In the genomic region with DNA sequence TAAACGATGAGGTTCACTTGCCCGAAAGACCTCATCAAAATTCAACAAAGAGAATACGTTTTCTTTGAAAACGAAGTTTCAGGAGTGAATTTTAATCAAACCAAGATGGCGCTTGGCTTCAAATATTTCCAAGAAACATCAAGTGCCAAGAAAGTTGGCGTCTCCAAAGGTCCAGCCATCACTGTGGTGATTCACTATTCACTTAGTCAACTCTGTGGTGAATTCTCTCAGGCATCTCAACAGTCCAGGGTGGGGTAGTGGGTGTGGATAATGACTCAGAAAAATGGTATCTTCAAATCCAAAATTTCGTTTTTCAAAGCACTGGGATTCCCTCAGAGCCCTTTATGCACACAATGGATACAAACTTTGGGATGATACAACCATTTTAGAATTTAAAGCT, we compare ENCODE assay signal across 15 cellular contexts.
DNase-seq lines count a peak whose midpoint lies in the region; ATAC-seq, FAIRE-seq and TF ChIP-seq lines count a peak whose summit lies in the region.
"Had no signal": no experiment of that assay in that cellular context is flagged by ENCODE, and none has a peak within 500 bp of the region (broad histone marks: within the 10 kb centered on the region; RNA-seq: fewer than 3 reads in every experiment).

No MANE protein-coding gene starts in this region.

- 84% methylated on average over 7 of the region's 7 CpGs for WGBS in esophagus muscularis mucosa

- H3K9me3 ChIP-seq in SJSA1 (replicated peaks), result no peaks in the 10 kb centered on the region
- H3K9me3 ChIP-seq in esophagus muscularis mucosa, result no peaks in the 10 kb centered on the region
- H3K9me3 ChIP-seq in gastrocnemius medialis, result no peaks in the 10 kb centered on the region
- no peaks in the 10 kb centered on the region for H3K9me3 ChIP-seq in lower lobe of right lung
- H3K9me3 ChIP-seq: heart right ventricle had no signal

- ATAC-seq in gastrocnemius medialis, result peak; percentile 47 to 48
- no peak for ATAC-seq in lower lobe of right lung
- ATAC-seq in GM19395 (IDR thresholded peaks at IDR 0.05; ENCODE audit: unreplicated experiment), result no peak
- ATAC-seq in HG03439 (IDR thresholded peaks at IDR 0.05; ENCODE audit: unreplicated experiment), result no peak

- no peaks in the 10 kb centered on the region for H3K27me3 ChIP-seq in SJSA1 (replicated peaks)
- no peaks in the 10 kb centered on the region for H3K27me3 ChIP-seq in esophagus muscularis mucosa
- no peaks in the 10 kb centered on the region for H3K27me3 ChIP-seq in gastrocnemius medialis
- H3K27me3 ChIP-seq in lower lobe of right lung (ENCODE audit: low read depth), result no peaks in the 10 kb centered on the region
- H3K27me3 ChIP-seq: heart right ventricle had no signal

- TF ChIP-seq CTCF in esophagus muscularis mucosa (IDR thresholded peaks at IDR 0.05) (no peak), gastrocnemius medialis (IDR thresholded peaks at IDR 0.05 in 4 of 5, conservative IDR thresholded peaks at IDR 0.05 in 1 of 5) (no peak), lower lobe of right lung (IDR thresholded peaks at IDR 0.05) (no peak)

- DNase-seq in GM04504 (ENCODE audit: low read depth), result peak; percentile 66
- peak; percentile 73 to 85 for DNase-seq in SJSA1 (ENCODE audit: low read depth in 1 of 2, low spot score in 2 of 2)
- DNase-seq in esophagus muscularis mucosa (ENCODE audit: extremely low spot score), result no peak
- DNase-seq in gastrocnemius medialis, result no peak
- DNase-seq in lower lobe of right lung, result no peak
- no peak for DNase-seq in GM12891 (ENCODE audit: insufficient read length, low spot score)
- DNase-seq: activated effector memory CD4-positive, alpha-beta T cell treated with anti-CD3 and anti-CD28 coated beads, Interleukin-2, amount 50 U/mL, for 16 hours; DMS 273 treated with DMSO at 0.1 percent for 48 hours; heart right ventricle; NCI-H1092; NCI-H748 treated with DMSO at 0.1 percent for 48 hours had no signal

- TF ChIP-seq POLR2A in esophagus muscularis mucosa (IDR thresholded peaks at IDR 0.05; ENCODE audit: low read depth) (no peak), gastrocnemius medialis (IDR thresholded peaks at IDR 0.05) (no peak), GM12891 (IDR thresholded peaks at IDR 0.05; ENCODE audit: low read depth, low read length) (no peak)

- H3K27ac ChIP-seq in SJSA1 (peak overlapping the region; percentile 77), esophagus muscularis mucosa (replicated peaks in 1 of 4) (peak overlapping the region; percentile 12 to 43 (median 26)), gastrocnemius medialis (peak overlapping the region; percentile 60 to 69 (median 64)), lower lobe of right lung (no peak overlapping the region)
- H3K27ac ChIP-seq: coronary artery, heart right ventricle, HL-60 had no signal

- in situ Hi-C loops in gastrocnemius medialis (cut with MboI; ENCODE audit: low sequenced_read_pairs in 4 of 4), result loop anchor here in 1 of 4 donors (25.0 kb wide), 1 partner anchor 1161 kb away; no protein-coding TSS in a partner anchor

- no peak for FAIRE-seq in GM12891 (lab: Jason Lieb, UNC)

- H3K4me3 ChIP-seq in SJSA1 (no peak overlapping the region), esophagus muscularis mucosa (no peak overlapping the region), gastrocnemius medialis (no peak overlapping the region), lower lobe of right lung (no peak overlapping the region)
- H3K4me3 ChIP-seq: coronary artery, heart right ventricle had no signal

- TF ChIP-seq EP300 in esophagus muscularis mucosa (IDR thresholded peaks at IDR 0.05), result no peak

- H3K4me1 ChIP-seq in SJSA1 (replicated peaks) (peaks cover 12% of the 10 kb centered on the region), esophagus muscularis mucosa (peaks cover 0 to 37% (median 34%) of the 10 kb centered on the region in 4 donors), gastrocnemius medialis (peaks cover 32 to 39% of the 10 kb centered on the region in 2 donors), lower lobe of right lung (no peaks in the 10 kb centered on the region)
- H3K4me1 ChIP-seq: heart right ventricle had no signal

- H3K36me3 ChIP-seq in SJSA1, result peaks cover 2% of the 10 kb centered on the region; the same call in 1 of the 2 replicates
- H3K36me3 ChIP-seq in esophagus muscularis mucosa, result peaks cover 6 to 70% (median 36%) of the 10 kb centered on the region in 4 donors
- peaks cover 0 to 59% of the 10 kb centered on the region in 2 donors for H3K36me3 ChIP-seq in gastrocnemius medialis
- peaks cover 41% of the 10 kb centered on the region for H3K36me3 ChIP-seq in lower lobe of right lung

- intact Hi-C loops in esophagus muscularis mucosa (cut with DNase I), result no loop called here
- intact Hi-C loops in gastrocnemius medialis (cut with DNase I; ENCODE audit: low total_unique reads), result no loop called here
- intact Hi-C loops in lower lobe of right lung (cut with DNase I), result no loop called here

TF ChIP-seq in GM12891, 5 proteins besides CTCF, POLR2A, EP300 and RAD21:
- TF ChIP-seq POLR2AphosphoS5 (IDR thresholded peaks at IDR 0.05; ENCODE audit: low read depth, low read length) (no peak), POU2F2 (IDR thresholded peaks at IDR 0.05; ENCODE audit: low read depth, low read length) (no peak), PAX5 (IDR thresholded peaks at IDR 0.05; ENCODE audit: insufficient read depth, low read length, severe bottlenecking) (no peak), TAF1 (IDR thresholded peaks at IDR 0.05; ENCODE audit: low read depth, low read length) (no peak), SPI1 (IDR thresholded peaks at IDR 0.05; ENCODE audit: low read depth, low read length) (no peak)

Comparison
In these comparisons a context has a peak if more than half of its experiments do, and no peak if none do; other contexts are left out.
1. DNase-seq: peak in GM04504 (single experiment) and SJSA1 (2 of 2); none in esophagus muscularis mucosa (single experiment), gastrocnemius medialis (0 of 2), lower lobe of right lung (single experiment) and GM12891 (single experiment).
2. ATAC-seq: peak in gastrocnemius medialis (2 of 2); none in lower lobe of right lung (0 of 2), GM19395 (single experiment) and HG03439 (single experiment).